8 cellular contexts compared by ENCODE assay signal in genomic region chr2:99337164-99337930, GRCh38. TPM values are rescaled to one million over a fixed set of nuclear protein-coding genes. Genes with fewer than 3 reads are reported as not detected.
DNase-seq lines count a peak whose midpoint lies in the region; ATAC-seq, FAIRE-seq and TF ChIP-seq lines count a peak whose summit lies in the region.

TSS of gene EIF5B (plus strand) at chr2:99337389. CDS start at chr2:99337555, 166 bp downstream.

- ATAC-seq in GM23338 (peak; percentile 87), naive B cell (ENCODE audit: low read depth in 2 of 2) (peak; percentile 68 to 69)
- ATAC-seq in stimulated activated effector memory CD8-positive, alpha-beta T cell treated with anti-CD3 and anti-CD28 coated beads, Interleukin-12 subunit alpha, Interleukin-12 subunit beta, amount 100 ng/mL, for 72 hours = peak; percentile 87

- H3K27me3 ChIP-seq in GM23338 (ENCODE audit: insufficient read depth) = no peaks in the 10 kb centered on the region

- 0 out of 2 replicates have a peak, but pooled peaks cover 4% of the 10 kb centered on the region for H3F3A ChIP-seq in GM23338 (replicated peaks; ENCODE audit: low read depth)

- H3K27me3 Mint-ChIP-seq in GM23338 (ENCODE audit: insufficient read depth, low read depth, poor library complexity) (no peaks in the 10 kb centered on the region), naive B cell (no peaks in the 10 kb centered on the region)

- H3K4me1 Mint-ChIP-seq in GM23338 (peaks cover 6% of the 10 kb centered on the region), naive B cell (peaks cover 14 to 33% (median 24%) of the 10 kb centered on the region in 3 donors)
- peaks cover 32% of the 10 kb centered on the region for H3K4me1 Mint-ChIP-seq in stimulated activated effector memory CD8-positive, alpha-beta T cell treated with anti-CD3 and anti-CD28 coated beads, Interleukin-12 subunit alpha, Interleukin-12 subunit beta, amount 100 ng/mL, for 72 hours

- FAIRE-seq in RCC 7860 (lab: Jason Lieb, UNC) = peak; percentile 32

- H4K20me1 ChIP-seq in GM23338 (replicated peaks; ENCODE audit: insufficient read depth) = peaks cover 32% of the 10 kb centered on the region

- H3K4me3 Mint-ChIP-seq in GM23338 = no peak within 1 kb of the TSS
- no peak within 1 kb of the TSS for H3K4me3 Mint-ChIP-seq in naive B cell
- no peak within 1 kb of the TSS for H3K4me3 Mint-ChIP-seq in stimulated activated effector memory CD8-positive, alpha-beta T cell treated with anti-CD3 and anti-CD28 coated beads, Interleukin-12 subunit alpha, Interleukin-12 subunit beta, amount 100 ng/mL, for 72 hours

- H3K79me2 ChIP-seq in GM23338 (replicated peaks; ENCODE audit: insufficient read depth) = peaks cover 87% of the 10 kb centered on the region

- no peaks in the 10 kb centered on the region for H3K9me3 Mint-ChIP-seq in GM23338
- no peaks in the 10 kb centered on the region for H3K9me3 Mint-ChIP-seq in naive B cell
- H3K9me3 Mint-ChIP-seq in stimulated activated effector memory CD8-positive, alpha-beta T cell treated with anti-CD3 and anti-CD28 coated beads, Interleukin-12 subunit alpha, Interleukin-12 subunit beta, amount 100 ng/mL, for 72 hours = no peaks in the 10 kb centered on the region

- H2AFZ ChIP-seq in GM23338 = peak within 1 kb of the TSS; percentile 94

- H3K27ac Mint-ChIP-seq in GM23338 = no peak within 1 kb of the TSS
- no peak within 1 kb of the TSS for H3K27ac Mint-ChIP-seq in naive B cell
- no peak within 1 kb of the TSS for H3K27ac Mint-ChIP-seq in stimulated activated effector memory CD8-positive, alpha-beta T cell treated with anti-CD3 and anti-CD28 coated beads, Interleukin-12 subunit alpha, Interleukin-12 subunit beta, amount 100 ng/mL, for 72 hours

- H3K36me3 ChIP-seq in GM23338 (ENCODE audit: insufficient read depth) = peaks cover 6% of the 10 kb centered on the region; the same call in 1 of the 2 replicates

- peak within 1 kb of the TSS; percentile 80 for H3K4me3 ChIP-seq in GM23338

- DNase-seq in ELF-1 (ENCODE audit: low read depth, low spot score) = peak; percentile 95
- DNase-seq in GM23338 (ENCODE audit: low spot score) = peak; percentile 97
- DNase-seq in Kasumi-1 (lab: John Stamatoyannopoulos, UW) = peak; percentile 89 to 90
- peak; percentile 87 for DNase-seq in RCC 7860 (ENCODE audit: low spot score)
- DNase-seq in activated T-helper 1 cell treated with Interleukin-2 at 50 U/mL for 16 hours (ENCODE audit: low read depth) = peak; percentile 91
- DNase-seq in fibroblast of gingiva (ENCODE audit: low read depth) = peak; percentile 96
- peak; percentile 92 for DNase-seq in naive B cell
- peak; percentile 92 to 95 for DNase-seq in stimulated activated effector memory CD8-positive, alpha-beta T cell treated with anti-CD3 and anti-CD28 coated beads, Interleukin-12 subunit alpha, Interleukin-12 subunit beta, amount 100 ng/mL, for 72 hours (ENCODE audit: low spot score in 2 of 2)

- TF ChIP-seq CTCF in GM23338 (conservative IDR thresholded peaks at IDR 0.05; ENCODE audit: low read depth in 2 of 2) = peak; percentile 72 to 75

- no peaks in the 10 kb centered on the region for H3K9me2 ChIP-seq in GM23338 (ENCODE audit: insufficient read depth)

- H3K36me3 Mint-ChIP-seq in GM23338 (ENCODE audit: low read depth) (peaks cover 10% of the 10 kb centered on the region), naive B cell (peaks cover 0 to 4% of the 10 kb centered on the region in 2 donors)
- H3K36me3 Mint-ChIP-seq in stimulated activated effector memory CD8-positive, alpha-beta T cell treated with anti-CD3 and anti-CD28 coated beads, Interleukin-12 subunit alpha, Interleukin-12 subunit beta, amount 100 ng/mL, for 72 hours = peaks cover 25% of the 10 kb centered on the region

- H3K4me1 ChIP-seq in GM23338 (ENCODE audit: insufficient read depth) = peaks cover 11% of the 10 kb centered on the region

- peak within 1 kb of the TSS; percentile 88 for H3K4me2 ChIP-seq in GM23338

- H3K27ac ChIP-seq in GM23338 (ENCODE audit: low read depth) = peak within 1 kb of the TSS; percentile 36

TF ChIP-seq in GM23338, 12 proteins besides CTCF, POLR2A, EP300 and RAD21 (continues in another document):
- TF ChIP-seq ETS1 (IDR thresholded peaks at IDR 0.05) = peak; percentile 65
- TF ChIP-seq REST (IDR thresholded peaks at IDR 0.05; ENCODE audit: unreplicated experiment) = no peak
- TF ChIP-seq JUNB (IDR thresholded peaks at IDR 0.05; ENCODE audit: unreplicated experiment) = no peak
- no peak for TF ChIP-seq ZNF114 (CRISPR knock-in tag; IDR thresholded peaks at IDR 0.05)
- TF ChIP-seq CREB1 (CRISPR knock-in tag; IDR thresholded peaks at IDR 0.05; ENCODE audit: low read depth) = peak; percentile 71
- TF ChIP-seq POLR2AphosphoS5 (IDR thresholded peaks at IDR 0.05; ENCODE audit: low read depth) = peak; percentile 95
- TF ChIP-seq NANOG (IDR thresholded peaks at IDR 0.05; ENCODE audit: borderline replicate concordance) = no peak

RNA-seq across cellular contexts. Expression of gene EIF5B, which starts in this region (rescaled TPM):
- total RNA-seq in GM23338 (2014; rRNA removed; shearing (Covaris generic)) = 32.5 and 34.2 TPM in 2 replicates
- polyA plus RNA-seq in GM23338 (2016; fragmentation: Nextera tagmentation; extraction: Ambion mirVana) = 91.2 and 108 TPM in 2 replicates
- polyA plus RNA-seq in naive B cell (ENCODE audit: low read depth in 6 of 6) = 10 to 100 TPM in 1 of 6 donors, 1 to 10 TPM in 5; 2.6 to 10.2 (median 4.1) TPM

Comparison
In these comparisons a context has a peak if more than half of its experiments do, and no peak if none do; other contexts are left out.
1. Peak in every context shown above with its lines: DNase-seq, ATAC-seq, H3K4me3 ChIP-seq and H3K27ac ChIP-seq.